11 cellular contexts compared by ENCODE assay signal in the genomic region with DNA sequence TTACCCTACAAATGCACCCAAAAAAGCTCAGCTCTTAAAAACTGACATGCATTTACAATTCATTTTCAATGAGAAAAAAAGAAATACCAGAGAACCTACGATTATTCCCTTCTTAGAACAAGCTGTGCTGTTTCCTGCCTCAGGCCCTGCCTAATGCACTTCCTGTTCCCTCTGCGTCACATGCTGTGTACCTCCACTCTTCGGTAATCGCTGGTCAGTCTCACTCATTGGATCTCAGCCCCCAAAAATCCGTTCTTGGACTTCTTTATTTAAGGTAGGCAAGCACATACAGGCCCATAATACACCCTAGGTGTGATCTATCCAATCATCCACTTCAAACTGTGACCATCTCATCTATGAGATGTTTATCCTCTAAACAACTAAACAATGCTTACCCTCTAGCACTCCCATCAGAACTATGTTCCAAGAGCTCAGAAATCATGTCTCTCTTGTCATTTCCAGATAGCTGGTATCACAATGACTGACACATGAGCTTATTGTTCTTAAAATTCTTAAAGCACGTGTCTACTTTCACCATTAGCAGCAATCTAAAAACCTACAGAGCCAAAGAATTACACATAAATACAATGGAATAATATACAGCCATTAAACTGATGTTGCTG.
DNase-seq lines count a peak whose midpoint lies in the region; ATAC-seq and TF ChIP-seq lines count a peak whose summit lies in the region.
"Had no signal": no experiment of that assay in that cellular context is flagged by ENCODE, and none has a peak within 500 bp of the region (broad histone marks: within the 10 kb centered on the region; RNA-seq: fewer than 3 reads in every experiment).

No MANE protein-coding gene starts in this region.

- ATAC-seq in GM19035 (IDR thresholded peaks at IDR 0.05; ENCODE audit: unreplicated experiment), result peak; percentile 60
- no peak for ATAC-seq in HG02571 (IDR thresholded peaks at IDR 0.05; ENCODE audit: unreplicated experiment)
- ATAC-seq: naive thymus-derived CD8-positive, alpha-beta T cell had no signal

- no peaks in the 10 kb centered on the region for H3K79me2 ChIP-seq in fibroblast of lung (ENCODE audit: control insufficient read depth, insufficient read depth, low read length)

- H3K9ac ChIP-seq in fibroblast of lung (ENCODE audit: insufficient read depth, low read length), result no peak overlapping the region

- peak overlapping the region; percentile 12 for H2AFZ ChIP-seq in fibroblast of lung (ENCODE audit: low read length)

- H3K9me3 ChIP-seq in fibroblast of lung (ENCODE audit: control insufficient read depth, insufficient read depth, low read depth, low read length), result no peaks in the 10 kb centered on the region
- H3K9me3 ChIP-seq: vagina had no signal

- H4K20me1 ChIP-seq in fibroblast of lung (ENCODE audit: control insufficient read depth, extremely low read depth, insufficient read depth, low read length), result no peaks in the 10 kb centered on the region

- no peaks in the 10 kb centered on the region for H3K27me3 ChIP-seq in fibroblast of lung (ENCODE audit: control insufficient read depth, insufficient read depth, low read length)
- H3K27me3 ChIP-seq: vagina had no signal

- no peaks in the 10 kb centered on the region for H3K36me3 ChIP-seq in fibroblast of lung (ENCODE audit: control insufficient read depth, insufficient read depth, low read length)
- H3K36me3 ChIP-seq: vagina had no signal

- H3K4me1 ChIP-seq in fibroblast of lung (ENCODE audit: control insufficient read depth, extremely low read depth, insufficient read depth, low read length), result no peaks in the 10 kb centered on the region

- DNase-seq in NCI-H345 (lab: John Stamatoyannopoulos, UW), result peak; percentile 19
- DNase-seq in fibroblast of lung (ENCODE audit: low read depth in 2 of 2), result no peak
- DNase-seq in pons (ENCODE audit: low spot score), result peak; percentile 20
- DNase-seq in NOMO-1 (lab: John Stamatoyannopoulos, UW; ENCODE audit: unreplicated experiment in 2 of 2), result no peak
- no peak for DNase-seq in effector CD4-positive, alpha-beta T cell
- DNase-seq in activated CD4-positive, alpha-beta T cell treated with anti-CD3 and anti-CD28 coated beads, Interleukin-2, amount 50 U/mL, for 4 hours, result no peak
- DNase-seq: activated CD4-positive, alpha-beta T cell treated with anti-CD3 and anti-CD28 coated beads, Interleukin-2, amount 10 ng/mL, durations not matched to agents 7 days and 5 days; naive thymus-derived CD8-positive, alpha-beta T cell had no signal

- H3K27ac ChIP-seq in fibroblast of lung (ENCODE audit: insufficient read depth, low read length), result no peak overlapping the region
- H3K27ac ChIP-seq: vagina had no signal

- TF ChIP-seq CTCF in fibroblast of lung (conservative IDR thresholded peaks at IDR 0.05 in 1 of 2, IDR thresholded peaks at IDR 0.05 in 1 of 2; ENCODE audit: low read depth in 1 of 2, low read length in 2 of 2), result no peak

- H3K4me2 ChIP-seq in fibroblast of lung (ENCODE audit: extremely low read depth, insufficient read depth, low read length), result no peak overlapping the region

- H3K4me3 ChIP-seq in fibroblast of lung (replicated peaks in 1 of 4; ENCODE audit: control extremely low read depth in 1 of 4, insufficient read depth in 1 of 4, low read depth in 3 of 4, low read length in 4 of 4), result no peak overlapping the region
- H3K4me3 ChIP-seq: vagina had no signal

Comparison
In these comparisons a context has a peak if more than half of its experiments do, and no peak if none do; other contexts are left out.
1. DNase-seq: peak in NCI-H345 (single experiment) and pons (single experiment); none in fibroblast of lung (0 of 2), NOMO-1 (0 of 2), effector CD4-positive, alpha-beta T cell (single experiment) and activated CD4-positive, alpha-beta T cell treated with anti-CD3 and anti-CD28 coated beads, Interleukin-2, amount 50 U/mL, for 4 hours (0 of 2).